10 cellular contexts compared by ENCODE assay signal in the genomic region with DNA sequence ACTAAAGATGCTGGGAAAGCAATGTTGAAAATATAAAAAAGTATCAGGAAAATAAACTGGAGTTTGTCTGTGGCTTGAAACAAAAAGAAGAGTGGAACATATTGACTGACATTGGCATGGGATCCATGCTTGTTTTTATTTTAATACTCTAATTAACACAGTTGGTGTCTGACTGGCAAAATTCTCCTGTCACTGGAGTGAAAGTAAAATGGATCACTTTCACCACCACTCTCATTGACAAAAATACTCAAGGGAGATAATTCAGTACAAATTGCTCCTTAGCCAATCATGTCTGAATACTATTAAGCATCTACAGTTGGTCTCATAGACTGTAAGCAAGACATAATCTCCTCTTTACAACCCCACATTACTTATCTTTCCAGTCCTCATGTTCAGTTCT.
"Had no signal": no experiment of that assay in that cellular context is flagged by ENCODE, and none has a peak within 500 bp of the region (broad histone marks: within the 10 kb centered on the region; RNA-seq: fewer than 3 reads in every experiment).

No MANE protein-coding gene starts in this region.

- H3K4me2 ChIP-seq: GM23338 had no signal

- H2AFZ ChIP-seq: GM23248, GM23338 had no signal

- H3K4me3 ChIP-seq: GM23248, GM23338, HAP-1 had no signal

- H3K4me1 ChIP-seq: HAP-1 had no signal

- FAIRE-seq: H1, H54 had no signal

- H3K27ac ChIP-seq: GM23248 had no signal

- H3K9ac ChIP-seq: GM23248 had no signal

- DNase-seq: GM23248, GOT3, H7, H9, HCEC 1CT, HFFc6 had no signal

- H3K36me3 ChIP-seq: HAP-1 had no signal

- H3K9me3 ChIP-seq: HAP-1 had no signal
